Comparison of ENCODE assay signal across 18 cellular contexts in the genomic region with DNA sequence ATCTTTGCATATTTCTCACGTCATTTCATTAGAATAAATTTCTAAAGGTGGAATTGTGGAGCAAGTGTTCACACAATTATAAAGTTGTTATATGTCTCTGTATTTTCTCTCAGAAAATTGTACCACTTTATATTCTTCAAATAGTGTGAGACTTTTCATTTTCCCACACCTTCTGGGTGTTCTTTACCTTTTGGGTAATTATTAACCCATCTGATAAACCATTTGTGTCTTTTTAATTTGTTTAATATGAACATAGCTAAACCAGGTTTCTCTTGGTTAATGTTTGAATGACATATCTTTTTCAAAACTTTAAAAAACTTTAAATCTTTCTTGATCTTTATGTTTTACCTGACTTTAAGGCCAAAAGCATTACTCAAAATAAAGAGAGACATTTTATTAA. TPM values are rescaled to one million over a fixed set of nuclear protein-coding genes. Genes with fewer than 3 reads are reported as not detected.
DNase-seq lines count a peak whose midpoint lies in the region; ATAC-seq, FAIRE-seq and TF ChIP-seq lines count a peak whose summit lies in the region.
"Had no signal": no experiment of that assay in that cellular context is flagged by ENCODE, and none has a peak within 500 bp of the region (broad histone marks: within the 10 kb centered on the region; RNA-seq: fewer than 3 reads in every experiment).

No MANE protein-coding gene starts in this region.

- H3K4me1 ChIP-seq in body of pancreas (peaks cover 14% of the 10 kb centered on the region), kidney (ENCODE audit: control insufficient read depth in 1 of 2, insufficient read depth in 1 of 2, low read depth in 1 of 2, low read length in 2 of 2) (no peaks in the 10 kb centered on the region)
- H3K4me1 ChIP-seq: A549, BLaER1, HAP-1 had no signal

- no peaks in the 10 kb centered on the region for H3K36me3 ChIP-seq in body of pancreas (replicated peaks in 1 of 2; ENCODE audit: insufficient read depth in 1 of 2, low read depth in 2 of 2)
- peaks cover 0 to 4% of the 10 kb centered on the region in 2 donors for H3K36me3 ChIP-seq in kidney (ENCODE audit: control insufficient read depth in 1 of 2, insufficient read depth in 2 of 2, low read length in 2 of 2)
- H3K36me3 ChIP-seq: BLaER1, HAP-1 had no signal

- TF ChIP-seq POLR2A in body of pancreas (IDR thresholded peaks at IDR 0.05): no peak

- H3K4me3 ChIP-seq in body of pancreas (no peak overlapping the region), kidney (ENCODE audit: low read length in 2 of 2) (no peak overlapping the region)
- H3K4me3 ChIP-seq: A549, BLaER1, GM23248, HAP-1 had no signal

- ATAC-seq in body of pancreas: peak; percentile 58
- ATAC-seq: A549, HepG2 had no signal

- no peak overlapping the region for H3K27ac ChIP-seq in body of pancreas
- no peak overlapping the region for H3K27ac ChIP-seq in kidney (ENCODE audit: low read depth in 2 of 2, low read length in 2 of 2)
- H3K27ac ChIP-seq: A549, BLaER1, GM23248 had no signal

- H3K9me3 ChIP-seq in body of pancreas: no peaks in the 10 kb centered on the region
- H3K9me3 ChIP-seq in kidney (ENCODE audit: control insufficient read depth in 1 of 2, low read length in 2 of 2): no peaks in the 10 kb centered on the region
- H3K9me3 ChIP-seq: A549, BLaER1, HAP-1 had no signal

- FAIRE-seq in A204.1 (lab: Jason Lieb, UNC) (peak; percentile 68), kidney (lab: Jason Lieb, UNC) (peak; percentile 68)
- FAIRE-seq: GM12891, HepG2 had no signal

- H3K9ac ChIP-seq in kidney (ENCODE audit: low read length in 2 of 2): no peak overlapping the region
- H3K9ac ChIP-seq: BLaER1, GM23248 had no signal

- intact Hi-C loops in body of pancreas (cut with DNase I): no loop called here
- intact Hi-C loops in kidney (cut with DNase I): no loop called here

- TF ChIP-seq CTCF in body of pancreas (IDR thresholded peaks at IDR 0.05) (no peak), kidney (IDR thresholded peaks at IDR 0.05; ENCODE audit: borderline replicate concordance, extremely low read depth, insufficient read depth) (no peak)

- 46 to 63% methylated on average over 1 of the region's 1 CpG for WGBS in body of pancreas, 2 donors

- no peaks in the 10 kb centered on the region for H3K27me3 ChIP-seq in body of pancreas
- H3K27me3 ChIP-seq: BLaER1 had no signal

- DNase-seq in body of pancreas: no peak
- no peak for DNase-seq in kidney
- DNase-seq in renal cortical epithelial cell (ENCODE audit: low read depth): peak; percentile 10
- DNase-seq in activated effector memory CD4-positive, alpha-beta T cell treated with Interleukin-2 at 50 U/mL for 16 hours: no peak
- no peak for DNase-seq in germinal center (ENCODE audit: low spot score)
- no peak for DNase-seq in AG08396 (ENCODE audit: low spot score)
- DNase-seq: CD4-positive, alpha-beta memory T cell; DMS153; DND-41; EL; GM23248; KBM-7 had no signal

RNA-seq across cellular contexts. Expression of a gene that starts 40.5 kb away (rescaled TPM):
- total RNA-seq in body of pancreas (1 to 10 TPM; 3.6 to 8.8 TPM), kidney (15.5 TPM), renal cortical epithelial cell (10.8 and 15.4 TPM in 2 replicates)
- polyA plus RNA-seq in kidney (ENCODE audit: insufficient read depth, low read depth, low replicate concordance): 9.4 TPM

RNA-seq across cellular contexts. Expression of a gene that starts 40.7 kb away (rescaled TPM):
- total RNA-seq in body of pancreas: 1 to 10 TPM in 1 of 2 donors, under 1 TPM in 1; 0.33 to 3.6 TPM
- total RNA-seq in kidney: 3.5 TPM
- 0.82 TPM for polyA plus RNA-seq in kidney (ENCODE audit: insufficient read depth, low read depth, low replicate concordance)
- 9.6 and 21.9 TPM in 2 replicates for total RNA-seq in renal cortical epithelial cell
